In genomic region chr14:103169954-103170353, GRCh38 we compare ENCODE assay signal across 24 cellular contexts. TPM values are rescaled to one million over a fixed set of nuclear protein-coding genes. Genes with fewer than 3 reads are reported as not detected.
"Had no signal": no experiment of that assay in that cellular context is flagged by ENCODE, and none has a peak within 500 bp of the region (broad histone marks: within the 10 kb centered on the region; RNA-seq: fewer than 3 reads in every experiment).

No MANE protein-coding gene starts in this region.

- H3K9me3 Mint-ChIP-seq: activated CD4-positive, alpha-beta memory T cell treated with anti-CD3 and anti-CD28 coated beads, Interleukin-2, amount 10 ng/mL, durations not matched to agents 7 days and 5 days had no signal

- DNase-seq: activated CD4-positive, alpha-beta memory T cell treated with anti-CD3 and anti-CD28 coated beads, Interleukin-2, amount 10 ng/mL, durations not matched to agents 7 days and 5 days; activated CD4-positive, alpha-beta T cell treated with anti-CD3 and anti-CD28 coated beads for 48 hours; activated CD4-positive, CD25-positive, alpha-beta regulatory T cell; activated naive CD4-positive, alpha-beta T cell treated with Interleukin-2 at 50 U/mL for 16 hours; activated naive CD8-positive, alpha-beta T cell treated with anti-CD3 and anti-CD28 coated beads, Interleukin-2, amount 10 ng/mL, durations not matched to agents 7 days and 5 days; activated T-cell treated with anti-CD3 and anti-CD28 coated beads, Interleukin-2, amount 50 U/mL, for 24 hours; amygdala; body of pancreas; erythroblast; gastrocnemius medialis; heart left ventricle; left ventricle myocardium superior; mesenchymal stem cell; naive thymus-derived CD4-positive, alpha-beta T cell; ovary; psoas muscle; sigmoid colon; stimulated activated CD4-positive, alpha-beta T cell treated with anti-CD3 and anti-CD28 coated beads, Interleukin-1b, Interleukin-23, amount 100 ng/mL, for 48 hours; stimulated activated CD8-positive, alpha-beta memory T cell treated with anti-CD3 and anti-CD28 coated beads, Interleukin-4, amount 100 ng/mL, for 48 hours; stimulated activated naive CD4-positive, alpha-beta T cell; T1000; tibial artery had no signal

- H3K9me3 ChIP-seq: gastrocnemius medialis, ovary, psoas muscle had no signal

- ATAC-seq: body of pancreas; gastrocnemius medialis; heart left ventricle; left ventricle myocardium superior; naive thymus-derived CD4-positive, alpha-beta T cell; psoas muscle had no signal

- FAIRE-seq: urothelium cell line had no signal

- H3K4me3 Mint-ChIP-seq: activated CD4-positive, alpha-beta memory T cell treated with anti-CD3 and anti-CD28 coated beads, Interleukin-2, amount 10 ng/mL, durations not matched to agents 7 days and 5 days; activated naive CD8-positive, alpha-beta T cell treated with anti-CD3 and anti-CD28 coated beads, Interleukin-2, amount 10 ng/mL, durations not matched to agents 7 days and 5 days; activated T-cell treated with anti-CD3 and anti-CD28 coated beads, Interleukin-2, amount 50 U/mL, for 24 hours; naive thymus-derived CD4-positive, alpha-beta T cell had no signal

- H3K4me3 ChIP-seq: body of pancreas, gastrocnemius medialis, heart left ventricle, ovary, psoas muscle, sigmoid colon, tibial artery had no signal

- H3K27ac Mint-ChIP-seq: activated CD4-positive, alpha-beta memory T cell treated with anti-CD3 and anti-CD28 coated beads, Interleukin-2, amount 10 ng/mL, durations not matched to agents 7 days and 5 days; activated naive CD8-positive, alpha-beta T cell treated with anti-CD3 and anti-CD28 coated beads, Interleukin-2, amount 10 ng/mL, durations not matched to agents 7 days and 5 days; activated T-cell treated with anti-CD3 and anti-CD28 coated beads, Interleukin-2, amount 50 U/mL, for 24 hours; activated T-helper 2 cell treated with anti-CD3 and anti-CD28 coated beads, Interferon-gamma antibody, Interleukin-2, Interleukin-4, amounts not matched to agents 10 μg/mL and 5 μg/mL and 100 μg/mL, durations not matched to agents 14 hours and 24 hours and 36 hours; naive thymus-derived CD4-positive, alpha-beta T cell had no signal

- H3K4me1 Mint-ChIP-seq: activated CD4-positive, alpha-beta memory T cell treated with anti-CD3 and anti-CD28 coated beads, Interleukin-2, amount 10 ng/mL, durations not matched to agents 7 days and 5 days; activated naive CD8-positive, alpha-beta T cell treated with anti-CD3 and anti-CD28 coated beads, Interleukin-2, amount 10 ng/mL, durations not matched to agents 7 days and 5 days; naive thymus-derived CD4-positive, alpha-beta T cell had no signal

- H3K36me3 ChIP-seq: gastrocnemius medialis, heart left ventricle, ovary, sigmoid colon, tibial artery had no signal

- H3K4me1 ChIP-seq: body of pancreas, gastrocnemius medialis, psoas muscle, sigmoid colon, tibial artery had no signal

- H3K27me3 ChIP-seq: body of pancreas, heart left ventricle, ovary had no signal

- H3K27ac ChIP-seq: body of pancreas, gastrocnemius medialis, heart left ventricle, ovary, psoas muscle, sigmoid colon, tibial artery had no signal

RNA-seq across cellular contexts. Expression of gene TNFAIP2, which starts 46.7 kb away (rescaled TPM):
- polyA plus RNA-seq: naive thymus-derived CD4-positive, alpha-beta T cell had no signal
